14 cellular contexts compared by ENCODE assay signal in the genomic region with DNA sequence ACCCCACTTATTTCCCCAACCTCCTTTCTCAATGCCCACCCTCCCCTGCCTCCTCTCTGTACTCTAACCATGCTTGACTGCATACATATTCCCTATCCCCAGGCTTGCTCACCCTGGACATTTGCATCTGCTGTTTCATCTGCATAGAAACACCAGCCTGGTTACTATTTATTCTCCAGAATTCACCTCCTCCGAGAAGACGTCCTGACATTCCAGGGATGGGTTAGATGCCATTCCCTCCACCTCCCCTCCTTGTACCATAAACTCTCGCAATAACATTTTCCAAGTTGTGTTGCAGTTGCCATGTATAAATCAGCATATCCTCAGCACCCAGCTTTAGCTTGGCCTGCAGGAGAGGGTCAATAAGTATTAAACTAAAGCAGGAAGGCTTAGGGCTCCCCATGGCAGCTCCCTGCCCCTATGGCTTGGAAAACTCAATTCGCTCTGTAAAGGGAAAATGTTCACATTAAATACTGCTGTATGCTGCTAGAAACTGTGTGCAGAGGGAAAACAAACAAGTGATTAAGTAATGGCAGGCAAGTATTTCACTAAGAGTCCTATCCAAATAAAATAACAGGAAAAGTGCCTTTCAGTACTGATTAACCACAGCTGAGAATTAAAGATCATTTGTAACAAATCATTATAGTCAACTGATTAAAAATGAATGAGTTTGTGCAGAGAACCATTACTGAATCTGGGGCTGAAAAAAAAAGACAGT.
"Had no signal": no experiment of that assay in that cellular context is flagged by ENCODE, and none has a peak within 500 bp of the region (broad histone marks: within the 10 kb centered on the region; RNA-seq: fewer than 3 reads in every experiment).

No MANE protein-coding gene starts in this region.

- DNase-seq: activated CD4-positive, alpha-beta T cell treated with anti-CD3 and anti-CD28 coated beads, Interleukin-2, amount 10 ng/mL, durations not matched to agents 7 days and 5 days; activated CD4-positive, CD25-positive, alpha-beta regulatory T cell; activated CD8-positive, alpha-beta memory T cell treated with anti-CD3 and anti-CD28 coated beads for 24 hours; activated T-cell treated with anti-CD3 and anti-CD28 coated beads for 4 hours; amygdala; endodermal cell; hippocampal formation; left cardiac atrium; ovary; small intestine; thyroid gland had no signal

- ATAC-seq: activated naive CD4-positive, alpha-beta T cell treated with anti-CD3 and anti-CD28 coated beads, Interleukin-2, amount 50 U/mL, for 72 hours; left cardiac atrium had no signal

- H3K9me3 ChIP-seq: ovary, thyroid gland, vagina had no signal

- H3K4me3 ChIP-seq: neural progenitor cell, ovary, thyroid gland, vagina had no signal

- H3K4me2 ChIP-seq: neural progenitor cell had no signal

- H3K4me1 ChIP-seq: thyroid gland, vagina had no signal

- H3K27me3 ChIP-seq: neural progenitor cell, ovary, thyroid gland, vagina had no signal

- H2AFZ ChIP-seq: neural progenitor cell had no signal

- FAIRE-seq: small intestine had no signal

- H3K27ac ChIP-seq: neural progenitor cell, ovary, thyroid gland, vagina had no signal

- H3K9ac ChIP-seq: neural progenitor cell had no signal

- H3K36me3 ChIP-seq: neural progenitor cell, ovary, thyroid gland, vagina had no signal
